Comparison of ENCODE assay signal across 8 cellular contexts in genomic region chr16:22296225-22297113, GRCh38. TPM values are rescaled to one million over a fixed set of nuclear protein-coding genes. Genes with fewer than 3 reads are reported as not detected.
DNase-seq lines count a peak whose midpoint lies in the region; ATAC-seq and TF ChIP-seq lines count a peak whose summit lies in the region.

No MANE protein-coding gene starts in this region.

- ATAC-seq in naive B cell (ENCODE audit: low read depth in 2 of 2), result no peak
- no peak for ATAC-seq in GM21423 (IDR thresholded peaks at IDR 0.05; ENCODE audit: unreplicated experiment)
- ATAC-seq in GM19351 (IDR thresholded peaks at IDR 0.05; ENCODE audit: unreplicated experiment), result no peak

- peak overlapping the region in 48 of 59 donors; percentile 5 to 97 (median 77) for H3K27ac ChIP-seq in dorsolateral prefrontal cortex

- H3K4me1 ChIP-seq in NT2/D1 (ENCODE audit: insufficient read depth, insufficient read length), result peaks cover 5% of the 10 kb centered on the region

- DNase-seq in activated naive CD4-positive, alpha-beta T cell treated with anti-CD3 and anti-CD28 coated beads, Interleukin-2, amount 10 ng/mL, durations not matched to agents 7 days and 5 days, result no peak
- DNase-seq in activated naive CD4-positive, alpha-beta T cell treated with anti-CD3 and anti-CD28 coated beads, Interleukin-2, amount 50 U/mL, for 16 hours, result no peak
- DNase-seq in NT2/D1 (ENCODE audit: low read depth, low spot score), result no peak
- no peak for DNase-seq in dorsolateral prefrontal cortex
- no peak for DNase-seq in naive B cell
- DNase-seq in NCI-H2196 treated with DMSO at 0.1 percent for 48 hours (lab: John Stamatoyannopoulos, UW; ENCODE audit: unreplicated experiment), result no peak

- H3K27ac Mint-ChIP-seq in activated naive CD4-positive, alpha-beta T cell treated with anti-CD3 and anti-CD28 coated beads, Interleukin-2, amount 10 ng/mL, durations not matched to agents 7 days and 5 days, result peak overlapping the region; percentile 99
- H3K27ac Mint-ChIP-seq in naive B cell, result peak overlapping the region; percentile 72 to 100 (median 99)

- peak overlapping the region; percentile 68 for H3K9ac ChIP-seq in NT2/D1 (ENCODE audit: insufficient read length, low read depth)

- CTCF ChIA-PET in activated naive CD4-positive, alpha-beta T cell treated with anti-CD3 and anti-CD28 coated beads, Interleukin-2, amount 10 ng/mL, durations not matched to agents 7 days and 5 days (lab: Charles Lee), result interaction anchor here (0.6 to 6.4 kb wide), 8 partner anchors 44 to 1156 kb away, joined by 3 to 115 read pairs (median 4); partner anchors contain the start of gene EEF2K

- TF ChIP-seq CTCF in dorsolateral prefrontal cortex (IDR thresholded peaks at IDR 0.05 in 54 of 56, conservative IDR thresholded peaks at IDR 0.05 in 2 of 56; ENCODE audit: low read depth in 1 of 56, partially characterized antibody in 56 of 56), result no peak

- no peaks in the 10 kb centered on the region for H3K27me3 ChIP-seq in NT2/D1 (ENCODE audit: insufficient read depth, insufficient read length)
- no peaks in the 10 kb centered on the region for H3K27me3 ChIP-seq in dorsolateral prefrontal cortex

- intact Hi-C loops in dorsolateral prefrontal cortex (cut with DNase I), result loop anchor here (1.0 to 5.0 kb wide), 3 partner anchors 101 to 344 kb away; partner anchors contain the start of genes UQCRC2 (in 2 of the 2) and MOSMO (in 1 of the 2)

- peak overlapping the region; percentile 61 for H3K4me3 ChIP-seq in NT2/D1 (ENCODE audit: insufficient read length, low read depth)
- H3K4me3 ChIP-seq in dorsolateral prefrontal cortex, result peak overlapping the region; percentile 43 to 98 (median 89)

- peaks cover 11% of the 10 kb centered on the region for H3K27me3 Mint-ChIP-seq in activated naive CD4-positive, alpha-beta T cell treated with anti-CD3 and anti-CD28 coated beads, Interleukin-2, amount 10 ng/mL, durations not matched to agents 7 days and 5 days
- H3K27me3 Mint-ChIP-seq in naive B cell, result peaks cover 0 to 11% (median 0%) of the 10 kb centered on the region in 3 donors

- H3K4me3 Mint-ChIP-seq in activated naive CD4-positive, alpha-beta T cell treated with anti-CD3 and anti-CD28 coated beads, Interleukin-2, amount 10 ng/mL, durations not matched to agents 7 days and 5 days, result peak overlapping the region; percentile 88
- peak overlapping the region; percentile 89 to 97 (median 94) for H3K4me3 Mint-ChIP-seq in naive B cell

- peaks cover 22% of the 10 kb centered on the region for H3K36me3 Mint-ChIP-seq in activated naive CD4-positive, alpha-beta T cell treated with anti-CD3 and anti-CD28 coated beads, Interleukin-2, amount 10 ng/mL, durations not matched to agents 7 days and 5 days
- no peaks in the 10 kb centered on the region for H3K36me3 Mint-ChIP-seq in naive B cell

- H3K9me3 Mint-ChIP-seq in activated naive CD4-positive, alpha-beta T cell treated with anti-CD3 and anti-CD28 coated beads, Interleukin-2, amount 10 ng/mL, durations not matched to agents 7 days and 5 days, result no peaks in the 10 kb centered on the region
- H3K9me3 Mint-ChIP-seq in naive B cell, result peaks cover 0 to 4% (median 0%) of the 10 kb centered on the region in 7 donors

- H3K4me1 Mint-ChIP-seq in activated naive CD4-positive, alpha-beta T cell treated with anti-CD3 and anti-CD28 coated beads, Interleukin-2, amount 10 ng/mL, durations not matched to agents 7 days and 5 days, result peaks cover 34% of the 10 kb centered on the region
- H3K4me1 Mint-ChIP-seq in naive B cell, result peaks cover 38 to 51% (median 45%) of the 10 kb centered on the region in 3 donors

- no peaks in the 10 kb centered on the region for H3K9me3 ChIP-seq in NT2/D1 (ENCODE audit: insufficient read depth, low read length)

- peaks cover 27% of the 10 kb centered on the region for H3K36me3 ChIP-seq in NT2/D1 (ENCODE audit: insufficient read depth, insufficient read length, low read length)

RNA-seq across cellular contexts. Expression of gene POLR3E, which starts 0.7 kb away (rescaled TPM):
- 10 to 100 TPM; 29.2 to 66.1 (median 45.5) TPM for total RNA-seq in dorsolateral prefrontal cortex
- 10 to 100 TPM in 5 of 6 donors, 1 to 10 TPM in 1; 8.8 to 15.9 (median 12.5) TPM for polyA plus RNA-seq in naive B cell (ENCODE audit: low read depth in 6 of 6)
